ENCODE assay signal across 9 cellular contexts in genomic region chr5:116076496-116076895, GRCh38. TPM values are rescaled to one million over a fixed set of nuclear protein-coding genes. Genes with fewer than 3 reads are reported as not detected.
DNase-seq lines count a peak whose midpoint lies in the region; ATAC-seq and TF ChIP-seq lines count a peak whose summit lies in the region.
"Had no signal": no experiment of that assay in that cellular context is flagged by ENCODE, and none has a peak within 500 bp of the region (broad histone marks: within the 10 kb centered on the region; RNA-seq: fewer than 3 reads in every experiment).

No MANE protein-coding gene starts in this region.

- no peaks in the 10 kb centered on the region for H3K36me3 Mint-ChIP-seq in T-helper 17 cell (ENCODE audit: low read depth)

- peaks cover 5% of the 10 kb centered on the region for H3K4me1 Mint-ChIP-seq in T-helper 17 cell

- no peak for TF ChIP-seq CTCF in GM10248 (IDR thresholded peaks at IDR 0.05; ENCODE audit: control extremely low read depth, extremely low read depth, low read depth, missing control alignments)

- peak; percentile 72 for DNase-seq in GM10248 (ENCODE audit: extremely low spot score)
- no peak for DNase-seq in T-helper 17 cell
- no peak for DNase-seq in NCI-H2171 (lab: John Stamatoyannopoulos, UW)
- DNase-seq in NCI-H128 (lab: John Stamatoyannopoulos, UW; ENCODE audit: unreplicated experiment) = no peak
- no peak for DNase-seq in A172 (ENCODE audit: low spot score)
- no peak for DNase-seq in inferior parietal cortex (ENCODE audit: extremely low spot score)
- DNase-seq: NCI-H226 had no signal

- H3K4me3 Mint-ChIP-seq in T-helper 17 cell = no peak overlapping the region

- H3K27me3 Mint-ChIP-seq in T-helper 17 cell = peaks cover 30% of the 10 kb centered on the region

- POLR2A ChIA-PET in GM10248 (lab: Yijun Ruan, JAX) = interaction anchor here (1.0 kb wide), 1 partner anchor 9 kb away, joined by 3 read pairs; no protein-coding TSS in a partner anchor

- ATAC-seq in GM19351 (IDR thresholded peaks at IDR 0.05; ENCODE audit: unreplicated experiment) = peak; percentile 97
- ATAC-seq in HG03095 (IDR thresholded peaks at IDR 0.05; ENCODE audit: unreplicated experiment) = peak; percentile 99
- peak; percentile 72 for ATAC-seq in T-helper 17 cell

- no peaks in the 10 kb centered on the region for H3K9me3 ChIP-seq in T-helper 17 cell (ENCODE audit: control insufficient read depth, low read length, poor library complexity, severe bottlenecking)

- CTCF ChIA-PET in GM10248 (lab: Yijun Ruan, JAX) = interaction anchor here (1.0 to 1.8 kb wide), 5 partner anchors 8 to 767 kb away, joined by 3 to 14 read pairs (median 4); no protein-coding TSS in a partner anchor

- H3K27ac Mint-ChIP-seq in T-helper 17 cell = no peak overlapping the region

RNA-seq across cellular contexts. Expression of gene COMMD10, which starts 8.3 kb away (rescaled TPM):
- total RNA-seq in T-helper 17 cell = 10 to 100 TPM; 31.3 to 32.5 TPM
- total RNA-seq in A172 (2014; rRNA removed; shearing (Covaris generic)) = 65.6 and 68.1 TPM in 2 replicates

RNA-seq across cellular contexts. Expression of gene ARL14EPL, which starts 44.2 kb away (rescaled TPM):
- total RNA-seq in T-helper 17 cell = not detected
- total RNA-seq in A172 (2014; rRNA removed; shearing (Covaris generic)) = 0.96 and 1.0 TPM in 2 replicates
